15 cellular contexts compared by ENCODE assay signal in genomic region chr15:33670567-33670966, GRCh38.
DNase-seq lines count a peak whose midpoint lies in the region; FAIRE-seq and TF ChIP-seq lines count a peak whose summit lies in the region.
"Had no signal": no experiment of that assay in that cellular context is flagged by ENCODE, and none has a peak within 500 bp of the region (broad histone marks: within the 10 kb centered on the region; RNA-seq: fewer than 3 reads in every experiment).

No MANE protein-coding gene starts in this region.

- CTCF ChIA-PET in OCI-LY7 (lab: Charles Lee; ENCODE audit: unreplicated experiment), result no interaction called here

- H3K9me3 ChIP-seq in OCI-LY7 (ENCODE audit: low read length), result no peaks in the 10 kb centered on the region
- H3K9me3 ChIP-seq in transverse colon, result no peaks in the 10 kb centered on the region
- H3K9me3 ChIP-seq: BLaER1 treated with 17β-estradiol and CSF1 and Interleukin-3, amounts not matched to agents 10 nM and 100 nM had no signal

- TF ChIP-seq CTCF in GM12864 (IDR thresholded peaks at IDR 0.05; ENCODE audit: low read depth, low read length, missing control alignments) (no peak), OCI-LY7 (conservative IDR thresholded peaks at IDR 0.05; ENCODE audit: low read length) (no peak), transverse colon (IDR thresholded peaks at IDR 0.05) (no peak)

- BruUV-seq in OCI-LY7 (replicated peaks; lab: Mats Ljungman, UMichigan), result no TSS peak

- peak overlapping the region; percentile 32 for H3K27ac ChIP-seq in OCI-LY7 (ENCODE audit: low read depth, low read length, poor library complexity, severe bottlenecking)
- H3K27ac ChIP-seq in transverse colon, result no peak overlapping the region
- H3K27ac ChIP-seq: BLaER1 treated with 17β-estradiol and CSF1 and Interleukin-3, amounts not matched to agents 10 nM and 100 nM had no signal

- H3K4me2 ChIP-seq in OCI-LY7 (ENCODE audit: low read length), result peak overlapping the region; percentile 51
- H3K4me2 ChIP-seq: BLaER1 treated with 17β-estradiol and CSF1 and Interleukin-3, amounts not matched to agents 10 nM and 100 nM; GM23338 had no signal

- WGBS in transverse colon (ENCODE audit: low coverage in 1 of 2), 2 donors, result 31 to 58% methylated on average over 3 of the region's 3 CpGs

- no peaks in the 10 kb centered on the region for H3K36me3 ChIP-seq in OCI-LY7 (ENCODE audit: insufficient read depth, low read length)
- H3K36me3 ChIP-seq in transverse colon, result no peaks in the 10 kb centered on the region
- H3K36me3 ChIP-seq: BLaER1 treated with 17β-estradiol and CSF1 and Interleukin-3, amounts not matched to agents 10 nM and 100 nM had no signal

- intact Hi-C loops in OCI-LY7 (cut with micrococcal nuclease; ENCODE audit: unreplicated experiment), result no loop called here
- intact Hi-C loops in transverse colon (cut with DNase I; ENCODE audit: low total_unique reads), result no loop called here

- H3K27me3 ChIP-seq in transverse colon, result no peaks in the 10 kb centered on the region
- H3K27me3 ChIP-seq: BLaER1 treated with 17β-estradiol and CSF1 and Interleukin-3, amounts not matched to agents 10 nM and 100 nM had no signal

- POLR2A ChIA-PET in OCI-LY7 (lab: Charles Lee), result interaction anchor here (0.6 to 2.0 kb wide), 3 partner anchors 9 to 457 kb away, joined by 3 to 6 read pairs (median 3); no protein-coding TSS in a partner anchor

- no peaks in the 10 kb centered on the region for H4K20me1 ChIP-seq in OCI-LY7 (ENCODE audit: insufficient read depth, low read length)
- H4K20me1 ChIP-seq: BLaER1 treated with 17β-estradiol and CSF1 and Interleukin-3, amounts not matched to agents 10 nM and 100 nM had no signal

- TF ChIP-seq POLR2A in transverse colon (IDR thresholded peaks at IDR 0.05), result no peak

- peak; percentile 69 for FAIRE-seq in GM18507 (lab: Jason Lieb, UNC)

- in situ Hi-C loops in transverse colon (cut with MboI; ENCODE audit: low pct_ligation_motif_present in 1 of 4, low pct_unique_long_range_greater_than_20kb in 1 of 4, low sequenced_read_pairs in 3 of 4), result no loop called here

- TF ChIP-seq EP300 in transverse colon (IDR thresholded peaks at IDR 0.05; ENCODE audit: low read depth), result no peak

- no peaks in the 10 kb centered on the region for H3K9me2 ChIP-seq in OCI-LY7 (ENCODE audit: insufficient read depth, low read length)

- H3K4me3 ChIP-seq in GM12864 (ENCODE audit: low read depth, low read length) (no peak overlapping the region), OCI-LY7 (ENCODE audit: low read depth, low read length, poor library complexity, severe bottlenecking) (peak overlapping the region; percentile 22), transverse colon (no peak overlapping the region)
- H3K4me3 ChIP-seq: BLaER1 treated with 17β-estradiol and CSF1 and Interleukin-3, amounts not matched to agents 10 nM and 100 nM; GM23338 had no signal

- no peaks in the 10 kb centered on the region for H3K79me2 ChIP-seq in OCI-LY7 (ENCODE audit: insufficient read depth, low read depth, low read length)

- DNase-seq in GM12864 (ENCODE audit: low read depth), result peak; percentile 24
- DNase-seq in GM18507 (ENCODE audit: extremely low spot score, insufficient read length, low read depth), result no peak
- peak; percentile 7 for DNase-seq in MV-4-11 (lab: John Stamatoyannopoulos, UW)
- peak; percentile 5 for DNase-seq in OCI-LY7 (ENCODE audit: low spot score)
- no peak for DNase-seq in NCI-H2081 treated with DMSO at 0.1 percent for 48 hours (lab: John Stamatoyannopoulos, UW)
- DNase-seq in transverse colon, result no peak
- DNase-seq in NCI-H1048 (lab: John Stamatoyannopoulos, UW), result no peak
- DNase-seq: ACHN; CD4-positive, CD25-positive, alpha-beta regulatory T cell; DMS53; GF-D8; H9; IMR-90 had no signal

- H3K4me1 ChIP-seq in OCI-LY7 (ENCODE audit: insufficient read depth, low read length, poor library complexity, severe bottlenecking) (peaks cover 32% of the 10 kb centered on the region), transverse colon (no peaks in the 10 kb centered on the region)

- H2AFZ ChIP-seq in OCI-LY7 (ENCODE audit: low read length), result peak overlapping the region; percentile 82
- H2AFZ ChIP-seq: GM23338 had no signal

Comparison
In these comparisons a context has a peak if more than half of its experiments do, and no peak if none do; other contexts are left out.
1. DNase-seq: peak in GM12864 (single experiment), MV-4-11 (single experiment) and OCI-LY7 (single experiment); none in GM18507 (single experiment), NCI-H2081 treated with DMSO at 0.1 percent for 48 hours (single experiment), transverse colon (single experiment) and NCI-H1048 (single experiment).